ENCODE assay signal across 31 cellular contexts in the genomic region with DNA sequence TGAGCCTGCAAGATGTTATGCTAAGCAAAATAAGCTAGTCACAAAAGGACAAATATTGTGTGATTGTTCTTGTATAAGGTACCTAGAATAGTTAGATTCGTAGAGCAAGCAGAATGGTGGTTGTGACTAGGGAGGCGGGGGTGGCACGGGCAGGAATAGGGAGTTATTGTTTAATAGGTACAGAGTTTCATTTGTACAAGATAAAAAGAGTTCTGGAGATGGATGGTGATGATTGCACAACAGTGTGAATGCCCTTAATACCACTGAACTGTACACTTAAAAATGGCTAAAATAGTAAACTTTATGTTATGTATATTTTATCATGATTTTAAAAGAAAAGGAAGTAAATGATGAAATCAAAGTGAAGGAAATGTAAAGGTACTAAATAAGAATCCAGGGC. TPM values are rescaled to one million over a fixed set of nuclear protein-coding genes. Genes with fewer than 3 reads are reported as not detected.
"Had no signal": no experiment of that assay in that cellular context is flagged by ENCODE, and none has a peak within 500 bp of the region (broad histone marks: within the 10 kb centered on the region; RNA-seq: fewer than 3 reads in every experiment).

No MANE protein-coding gene starts in this region.

- DNase-seq: activated CD4-positive, alpha-beta memory T cell treated with anti-CD3 and anti-CD28 coated beads, Interleukin-2, amount 10 ng/mL, durations not matched to agents 7 days and 5 days; activated CD4-positive, alpha-beta T cell treated with anti-CD3 and anti-CD28 coated beads for 36 hours; activated CD4-positive, alpha-beta T cell treated with anti-CD3 and anti-CD28 coated beads, Interleukin-2, amount 50 U/mL, for 1 hour; activated CD4-positive, CD25-positive, alpha-beta regulatory T cell; activated gamma-delta T cell; activated naive CD4-positive, alpha-beta T cell treated with anti-CD3 and anti-CD28 coated beads for 36 hours; activated T-cell treated with anti-CD3 and anti-CD28 coated beads for 4 hours; activated T-cell treated with anti-CD3 and anti-CD28 coated beads, Interleukin-2, amount 50 U/mL, for 48 hours; MG63; MV-4-11; NCI-H1092 treated with DMSO at 0.1 percent for 48 hours; NCI-H1417 treated with DMSO at 0.1 percent for 48 hours; NCI-H1694; NCI-H2029; NCI-H2107; NCI-H2171 treated with DMSO at 0.1 percent for 48 hours; NCI-H226; NCI-H510A; NCI-H526 treated with DMSO at 0.1 percent for 48 hours; Peyer's patch; Right ventricle myocardium superior; SJCRH30; SK-N-SH; T-helper 1 cell had no signal

- H3K4me3 Mint-ChIP-seq: activated CD4-positive, alpha-beta memory T cell treated with anti-CD3 and anti-CD28 coated beads, Interleukin-2, amount 10 ng/mL, durations not matched to agents 7 days and 5 days; activated CD4-positive, alpha-beta T cell treated with anti-CD3 and anti-CD28 coated beads for 36 hours; activated naive CD4-positive, alpha-beta T cell treated with anti-CD3 and anti-CD28 coated beads for 36 hours; activated naive CD8-positive, alpha-beta T cell; activated T-helper 17 cell treated with anti-CD3 and anti-CD28 coated beads, Interleukin-2, amount 50 U/mL, for 72 hours had no signal

- H3K27me3 ChIP-seq: MG63, Peyer's patch, SJCRH30 had no signal

- H3K9me3 Mint-ChIP-seq: activated CD4-positive, alpha-beta memory T cell treated with anti-CD3 and anti-CD28 coated beads, Interleukin-2, amount 10 ng/mL, durations not matched to agents 7 days and 5 days; activated naive CD4-positive, alpha-beta T cell treated with anti-CD3 and anti-CD28 coated beads for 36 hours; activated T-helper 17 cell treated with anti-CD3 and anti-CD28 coated beads, Interleukin-2, amount 50 U/mL, for 72 hours had no signal

- H3K9me3 ChIP-seq: MG63, Peyer's patch, SJCRH30, SK-N-SH had no signal

- H3K9ac ChIP-seq: SK-N-SH had no signal

- H3K4me2 ChIP-seq: SK-N-SH had no signal

- H3K27me3 Mint-ChIP-seq: activated CD4-positive, alpha-beta memory T cell treated with anti-CD3 and anti-CD28 coated beads, Interleukin-2, amount 10 ng/mL, durations not matched to agents 7 days and 5 days; activated CD4-positive, alpha-beta T cell treated with anti-CD3 and anti-CD28 coated beads for 36 hours; activated naive CD8-positive, alpha-beta T cell; activated T-helper 17 cell treated with anti-CD3 and anti-CD28 coated beads, Interleukin-2, amount 50 U/mL, for 72 hours had no signal

- H3K27ac Mint-ChIP-seq: activated CD4-positive, alpha-beta memory T cell treated with anti-CD3 and anti-CD28 coated beads, Interleukin-2, amount 10 ng/mL, durations not matched to agents 7 days and 5 days; activated CD4-positive, alpha-beta T cell treated with anti-CD3 and anti-CD28 coated beads for 36 hours; activated naive CD4-positive, alpha-beta T cell treated with anti-CD3 and anti-CD28 coated beads for 36 hours; activated naive CD8-positive, alpha-beta T cell; activated T-helper 17 cell treated with anti-CD3 and anti-CD28 coated beads, Interleukin-2, amount 50 U/mL, for 72 hours had no signal

- H3K4me1 ChIP-seq: Peyer's patch, SJCRH30 had no signal

- ATAC-seq: activated CD4-positive, alpha-beta T cell treated with anti-CD3 and anti-CD28 coated beads for 36 hours; activated T-helper 17 cell treated with anti-CD3 and anti-CD28 coated beads, Interleukin-2, amount 50 U/mL, for 72 hours had no signal

- H3K4me3 ChIP-seq: MG63, Peyer's patch, SJCRH30 had no signal

- H3K27ac ChIP-seq: Peyer's patch, RWPE1, SJCRH30 had no signal

RNA-seq across cellular contexts. Expression of gene LDLRAD1, which starts 51.2 kb away (rescaled TPM):
- total RNA-seq: activated CD4-positive, alpha-beta memory T cell treated with anti-CD3 and anti-CD28 coated beads, Interleukin-2, amount 10 ng/mL, durations not matched to agents 7 days and 5 days; activated CD4-positive, alpha-beta T cell treated with anti-CD3 and anti-CD28 coated beads for 36 hours; activated CD8-positive, alpha-beta memory T cell treated with anti-CD3 and anti-CD28 coated beads for 36 hours; activated naive CD4-positive, alpha-beta T cell treated with anti-CD3 and anti-CD28 coated beads for 36 hours; activated T-helper 17 cell treated with anti-CD3 and anti-CD28 coated beads, Interleukin-2, amount 50 U/mL, for 72 hours; cardiac septum; OCI-LY7; Peyer's patch; Right ventricle myocardium superior; SJCRH30; T-helper 2 cell treated with Interferon-gamma antibody and Interleukin-4, amounts not matched to agents 100 ng/mL and 5 ng/mL, for 36 hours had no signal
- polyA plus RNA-seq: SK-N-SH had no signal
